31 cellular contexts compared by ENCODE assay signal in the genomic region with DNA sequence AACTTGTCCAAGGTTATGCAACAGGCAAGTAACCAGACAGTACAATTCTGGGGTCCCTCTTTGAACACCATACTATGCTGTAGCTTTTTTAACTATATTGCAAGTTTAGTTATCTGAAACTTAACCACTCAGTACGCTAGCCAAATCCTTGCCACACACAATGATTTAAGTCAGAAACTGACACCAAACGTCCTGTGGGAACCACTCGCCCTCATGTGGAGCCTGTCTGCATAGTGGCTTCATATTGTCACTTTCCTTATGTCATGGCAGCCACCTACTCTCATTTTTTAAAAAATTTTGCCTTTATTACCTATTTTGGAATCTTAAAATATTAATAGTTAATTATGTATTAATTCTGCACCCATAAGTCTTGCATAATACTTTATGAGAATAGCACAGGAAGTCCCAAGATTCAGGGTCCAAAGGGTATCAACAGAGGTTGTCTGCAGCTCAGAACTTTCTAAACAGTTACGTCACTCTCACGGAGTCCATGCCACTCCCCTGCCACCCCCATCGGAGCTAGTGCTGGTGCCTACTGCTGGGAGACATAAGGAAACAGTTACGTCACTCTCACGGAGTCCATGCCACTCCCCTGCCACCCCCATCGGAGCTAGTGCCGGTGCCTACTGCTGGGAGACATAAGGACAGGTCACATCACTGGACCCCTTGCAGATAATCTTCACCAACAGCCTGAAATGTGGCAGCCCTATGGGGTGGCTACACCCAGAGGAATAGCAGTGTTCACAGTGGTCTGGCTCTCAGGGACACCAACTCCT.
DNase-seq lines count a peak whose midpoint lies in the region; ATAC-seq, FAIRE-seq and TF ChIP-seq lines count a peak whose summit lies in the region.
"Had no signal": no experiment of that assay in that cellular context is flagged by ENCODE, and none has a peak within 500 bp of the region (broad histone marks: within the 10 kb centered on the region; RNA-seq: fewer than 3 reads in every experiment).

No MANE protein-coding gene starts in this region.

- DNase-seq in GM10248 (ENCODE audit: extremely low spot score): no peak
- DNase-seq in LoVo (ENCODE audit: low spot score): peak; percentile 10
- no peak for DNase-seq in naive thymus-derived CD4-positive, alpha-beta T cell
- DNase-seq in 8988T: no peak
- DNase-seq in NCI-H1417 (lab: John Stamatoyannopoulos, UW): no peak
- DNase-seq in frontal cortex (ENCODE audit: low spot score in 2 of 2): no peak
- DNase-seq: activated CD4-positive, CD25-positive, alpha-beta regulatory T cell treated with anti-CD3 and anti-CD28 coated beads, Interleukin-2, amount 50 U/mL, for 72 hours; activated CD8-positive, alpha-beta T cell treated with anti-CD3 and anti-CD28 coated beads, Interleukin-2, amount 10 ng/mL, durations not matched to agents 7 days and 5 days; amygdala; COR-L47; gastrocnemius medialis; HFFc6; hypothalamus; Kasumi-1; midbrain; NCI-H1105 treated with DMSO at 0.1 percent for 48 hours; NCI-H2029; NCI-H2227 treated with DMSO at 0.1 percent for 48 hours; stimulated activated CD4-positive, alpha-beta T cell treated with anti-CD3 and anti-CD28 coated beads, Interleukin-1b, Interleukin-23, amount 100 ng/mL, for 48 hours had no signal

- H3K4me1 ChIP-seq in duodenal mucosa (ENCODE audit: control insufficient read depth in 1 of 2, insufficient read depth in 2 of 2, low read length in 2 of 2): peaks cover 0 to 11% of the 10 kb centered on the region in 2 donors
- H3K4me1 ChIP-seq in naive thymus-derived CD4-positive, alpha-beta T cell (ENCODE audit: control insufficient read depth in 2 of 2, insufficient read depth in 2 of 2, low read length in 2 of 2): no peaks in the 10 kb centered on the region
- H3K4me1 ChIP-seq: BLaER1, breast epithelium, gastrocnemius medialis had no signal

- H3K27ac ChIP-seq in duodenal mucosa (ENCODE audit: low read depth, low read length): no peak overlapping the region
- no peak overlapping the region for H3K27ac ChIP-seq in naive thymus-derived CD4-positive, alpha-beta T cell (ENCODE audit: low read depth, low read length)
- H3K27ac ChIP-seq: BLaER1, breast epithelium, gastrocnemius medialis, RWPE1 had no signal

- H3K27me3 ChIP-seq in duodenal mucosa (ENCODE audit: control insufficient read depth in 1 of 2, insufficient read depth in 2 of 2, low read length in 2 of 2): no peaks in the 10 kb centered on the region
- H3K27me3 ChIP-seq in naive thymus-derived CD4-positive, alpha-beta T cell (ENCODE audit: control insufficient read depth in 2 of 2, insufficient read depth in 2 of 2, low read length in 2 of 2): no peaks in the 10 kb centered on the region
- H3K27me3 ChIP-seq: BLaER1, breast epithelium, gastrocnemius medialis had no signal

- H3K36me3 ChIP-seq in duodenal mucosa (ENCODE audit: control insufficient read depth in 1 of 2, insufficient read depth in 2 of 2, low read length in 2 of 2): no peaks in the 10 kb centered on the region
- no peaks in the 10 kb centered on the region for H3K36me3 ChIP-seq in naive thymus-derived CD4-positive, alpha-beta T cell (ENCODE audit: control insufficient read depth in 2 of 3, insufficient read depth in 3 of 3, low read length in 3 of 3)
- H3K36me3 ChIP-seq: breast epithelium, gastrocnemius medialis had no signal

- no peaks in the 10 kb centered on the region for H3K9me3 ChIP-seq in duodenal mucosa (ENCODE audit: control insufficient read depth in 1 of 2, low read length in 2 of 2)
- no peaks in the 10 kb centered on the region for H3K9me3 ChIP-seq in naive thymus-derived CD4-positive, alpha-beta T cell (ENCODE audit: control insufficient read depth in 2 of 3, low read length in 3 of 3)
- H3K9me3 ChIP-seq: gastrocnemius medialis had no signal

- peak; percentile 54 for ATAC-seq in naive thymus-derived CD4-positive, alpha-beta T cell
- ATAC-seq in HG02852 (IDR thresholded peaks at IDR 0.05; ENCODE audit: unreplicated experiment): no peak
- ATAC-seq: activated CD8-positive, alpha-beta T cell treated with anti-CD3 and anti-CD28 coated beads, Interleukin-2, amount 10 ng/mL, durations not matched to agents 7 days and 5 days; gastrocnemius medialis; GM23338 had no signal

- no peak for FAIRE-seq in frontal cortex (lab: Jason Lieb, UNC)
- FAIRE-seq: colon, G401.6 had no signal

- no peaks in the 10 kb centered on the region for H3K4me1 Mint-ChIP-seq in naive thymus-derived CD4-positive, alpha-beta T cell
- H3K4me1 Mint-ChIP-seq: activated naive CD4-positive, alpha-beta T cell treated with anti-CD3 and anti-CD28 coated beads, Interleukin-2, amount 50 U/mL, for 24 hours; GM23338; nephron had no signal

- intact Hi-C loops in naive thymus-derived CD4-positive, alpha-beta T cell (cut with micrococcal nuclease): no loop called here

- POLR2A ChIA-PET in GM10248 (lab: Yijun Ruan, JAX): no interaction called here
- POLR2A ChIA-PET in naive thymus-derived CD4-positive, alpha-beta T cell (lab: Charles Lee): no interaction called here

- no peaks in the 10 kb centered on the region for H3K27me3 Mint-ChIP-seq in naive thymus-derived CD4-positive, alpha-beta T cell
- H3K27me3 Mint-ChIP-seq: activated naive CD4-positive, alpha-beta T cell treated with anti-CD3 and anti-CD28 coated beads, Interleukin-2, amount 50 U/mL, for 24 hours had no signal

- no peak overlapping the region for H3K27ac Mint-ChIP-seq in naive thymus-derived CD4-positive, alpha-beta T cell
- H3K27ac Mint-ChIP-seq: activated CD8-positive, alpha-beta T cell treated with anti-CD3 and anti-CD28 coated beads, Interleukin-2, amount 10 ng/mL, durations not matched to agents 7 days and 5 days; activated naive CD4-positive, alpha-beta T cell treated with anti-CD3 and anti-CD28 coated beads, Interleukin-2, amount 50 U/mL, for 24 hours; activated T-helper 2 cell treated with anti-CD3 and anti-CD28 coated beads, Interferon-gamma antibody, Interleukin-2, Interleukin-4, amounts not matched to agents 10 μg/mL and 5 μg/mL and 100 μg/mL, durations not matched to agents 14 hours and 24 hours and 36 hours; GM23338; HFFc6; nephron had no signal

- peaks cover 0 to 3% (median 0%) of the 10 kb centered on the region in 5 donors for H3K36me3 Mint-ChIP-seq in naive thymus-derived CD4-positive, alpha-beta T cell
- H3K36me3 Mint-ChIP-seq: activated naive CD4-positive, alpha-beta T cell treated with anti-CD3 and anti-CD28 coated beads, Interleukin-2, amount 50 U/mL, for 24 hours had no signal

- H3K4me3 ChIP-seq in duodenal mucosa (ENCODE audit: low read depth in 1 of 2, low read length in 2 of 2): peak overlapping the region; percentile 45 to 46
- H3K4me3 ChIP-seq in naive thymus-derived CD4-positive, alpha-beta T cell (ENCODE audit: low read length): no peak overlapping the region
- H3K4me3 ChIP-seq: BLaER1, breast epithelium, gastrocnemius medialis, GM23338, smooth muscle cell had no signal

- peak; percentile 15 for TF ChIP-seq CTCF in GM10248 (IDR thresholded peaks at IDR 0.05; ENCODE audit: control extremely low read depth, extremely low read depth, low read depth, missing control alignments)

- CTCF ChIA-PET in GM10248 (lab: Yijun Ruan, JAX): interaction anchor here (1.2 to 1.7 kb wide), 2 partner anchors 10 to 12 kb away, joined by 3 to 6 read pairs; no protein-coding TSS in a partner anchor
- CTCF ChIA-PET in naive thymus-derived CD4-positive, alpha-beta T cell (lab: Charles Lee): no interaction called here

- no peak overlapping the region for H3K4me3 Mint-ChIP-seq in naive thymus-derived CD4-positive, alpha-beta T cell
- H3K4me3 Mint-ChIP-seq: activated CD8-positive, alpha-beta T cell treated with anti-CD3 and anti-CD28 coated beads, Interleukin-2, amount 10 ng/mL, durations not matched to agents 7 days and 5 days; activated naive CD4-positive, alpha-beta T cell treated with anti-CD3 and anti-CD28 coated beads, Interleukin-2, amount 50 U/mL, for 24 hours; GM23338; HFFc6; nephron had no signal

- H3K9me3 Mint-ChIP-seq in naive thymus-derived CD4-positive, alpha-beta T cell: peaks cover 0 to 22% (median 7%) of the 10 kb centered on the region in 11 donors
- H3K9me3 Mint-ChIP-seq: GM23338 had no signal

- peak overlapping the region in 1 of 2 donors; percentile 54 for H3K9ac ChIP-seq in duodenal mucosa (ENCODE audit: low read depth in 1 of 2, low read length in 2 of 2)
- H3K9ac ChIP-seq: BLaER1 had no signal
